ENCODE assay signal across 8 cellular contexts in the genomic region with DNA sequence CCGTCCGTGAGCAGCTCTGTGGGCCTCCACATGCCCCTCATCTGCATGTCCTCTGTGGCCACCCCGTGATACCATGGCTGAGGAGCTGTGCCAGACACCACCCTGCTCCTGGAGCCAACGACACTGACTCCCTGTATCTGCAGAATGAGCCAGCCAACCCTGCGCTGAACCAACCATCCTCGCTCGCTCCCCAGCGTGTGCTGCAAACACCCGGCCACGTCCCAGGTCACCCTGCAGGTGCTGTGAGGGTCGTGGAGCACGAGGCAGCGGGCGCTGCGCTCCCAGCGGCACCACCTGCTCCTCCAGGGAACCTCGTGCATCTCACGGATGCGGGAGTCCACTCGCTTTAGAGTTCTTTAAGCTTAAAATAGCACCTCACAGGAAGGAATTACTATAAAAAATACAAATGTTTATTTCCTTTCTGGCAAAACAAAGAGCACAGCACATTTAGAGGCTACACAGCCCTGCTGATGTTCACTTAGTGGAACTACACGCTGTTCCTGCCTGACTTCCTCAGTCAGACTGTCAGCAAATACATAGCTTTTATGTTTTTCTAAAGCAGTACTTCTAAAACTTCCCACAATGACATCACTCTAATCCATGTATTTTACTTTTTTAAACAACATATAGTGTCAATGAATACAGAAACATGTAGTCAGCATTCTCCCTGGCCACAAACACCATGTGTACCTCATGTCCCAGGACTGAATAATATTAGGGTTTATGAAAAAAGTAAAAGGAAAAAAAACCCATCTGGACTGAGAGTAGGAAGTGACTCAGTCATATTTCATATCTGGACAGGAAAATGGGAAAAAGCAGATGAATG. TPM values are rescaled to one million over a fixed set of nuclear protein-coding genes. Genes with fewer than 3 reads are reported as not detected.
DNase-seq lines count a peak whose midpoint lies in the region; ATAC-seq and TF ChIP-seq lines count a peak whose summit lies in the region.

No MANE protein-coding gene starts in this region.

- H3K9me3 ChIP-seq in GM23248 (ENCODE audit: low read depth), result no peaks in the 10 kb centered on the region
- no peaks in the 10 kb centered on the region for H3K9me3 ChIP-seq in body of pancreas
- H3K9me3 ChIP-seq in skeletal muscle tissue (ENCODE audit: control insufficient read depth in 3 of 3, low read length in 3 of 3), result no peaks in the 10 kb centered on the region

- DNase-seq in GM23248 (peak; percentile 76), body of pancreas (peak in 1 of 4 donors; percentile 9), hepatic stellate cell (ENCODE audit: low spot score) (peak; percentile 75), HuH-7.5 (ENCODE audit: low spot score) (no peak), GDM1 (lab: John Stamatoyannopoulos, UW) (no peak)

- 22 to 23% methylated on average over 21 of the region's 21 CpGs for WGBS in GM23248 (ENCODE audit: low coverage in 1 of 2, low lambda C conversion rate in 2 of 2, missing lambda C conversion rate in 2 of 2), 2 experiments
- 76 to 86% methylated on average over 13 to 21 of the region's 21 CpGs for WGBS in body of pancreas, 2 donors

- peaks cover 74% of the 10 kb centered on the region for H3K79me2 ChIP-seq in GM23248 (ENCODE audit: insufficient read depth)

- peaks cover 50% of the 10 kb centered on the region for H3K4me1 ChIP-seq in GM23248 (ENCODE audit: insufficient read depth)
- no peaks in the 10 kb centered on the region for H3K4me1 ChIP-seq in body of pancreas
- peaks cover 7 to 18% (median 13%) of the 10 kb centered on the region in 3 donors for H3K4me1 ChIP-seq in skeletal muscle tissue (ENCODE audit: control insufficient read depth in 3 of 3, insufficient read depth in 3 of 3, low read length in 3 of 3)

- H3K9ac ChIP-seq in GM23248 (peak overlapping the region; percentile 64), skeletal muscle tissue (ENCODE audit: low read depth in 1 of 3, low read length in 3 of 3) (no peak overlapping the region)

- H3K4me3 ChIP-seq in GM23248, result peak overlapping the region; percentile 60
- H3K4me3 ChIP-seq in body of pancreas, result no peak overlapping the region
- H3K4me3 ChIP-seq in skeletal muscle tissue (ENCODE audit: low read length in 3 of 3), result peak overlapping the region in 1 of 3 donors; percentile 37

- TF ChIP-seq POLR2A in body of pancreas (IDR thresholded peaks at IDR 0.05), result no peak

- in situ Hi-C loops in GM23248 (cut with MboI), result no loop called here

- ATAC-seq in body of pancreas (peak; percentile 33), HG03025 (IDR thresholded peaks at IDR 0.05; ENCODE audit: low FRiP score, unreplicated experiment) (no peak), GM21825 (IDR thresholded peaks at IDR 0.05; ENCODE audit: unreplicated experiment) (no peak)

- intact Hi-C loops in body of pancreas (cut with DNase I), result no loop called here

- H3K27me3 ChIP-seq in GM23248 (replicated peaks; ENCODE audit: insufficient read depth) (no peaks in the 10 kb centered on the region), body of pancreas (no peaks in the 10 kb centered on the region), skeletal muscle tissue (ENCODE audit: control insufficient read depth in 3 of 3, insufficient read depth in 3 of 3, low read length in 3 of 3) (no peaks in the 10 kb centered on the region)

- H4K20me1 ChIP-seq in GM23248 (ENCODE audit: insufficient read depth), result peaks cover 4% of the 10 kb centered on the region; the same call in 1 of the 2 replicates

- no peak overlapping the region for H2AFZ ChIP-seq in GM23248

- H3K27ac ChIP-seq in GM23248 (peak overlapping the region; percentile 85), body of pancreas (peak overlapping the region in 2 of 4 donors; percentile 43 to 57), skeletal muscle tissue (ENCODE audit: low read depth, low read length) (peak overlapping the region; percentile 45)

- TF ChIP-seq CTCF in body of pancreas (IDR thresholded peaks at IDR 0.05), result no peak

- no peaks in the 10 kb centered on the region for H3K9me2 ChIP-seq in GM23248 (ENCODE audit: insufficient read depth)

- peak overlapping the region; percentile 85 for H3K4me2 ChIP-seq in GM23248 (ENCODE audit: unreplicated experiment)

- H3K36me3 ChIP-seq in GM23248 (ENCODE audit: low read depth), result no peaks in the 10 kb centered on the region
- H3K36me3 ChIP-seq in body of pancreas (replicated peaks in 1 of 2; ENCODE audit: insufficient read depth in 1 of 2, low read depth in 2 of 2), result peaks cover 0 to 2% of the 10 kb centered on the region in 2 donors
- peaks cover 4 to 11% (median 9%) of the 10 kb centered on the region in 3 donors for H3K36me3 ChIP-seq in skeletal muscle tissue (ENCODE audit: control insufficient read depth in 3 of 3, insufficient read depth in 3 of 3, low read length in 3 of 3)

- H3F3A ChIP-seq in GM23248 (ENCODE audit: insufficient read depth), result peaks cover 19% of the 10 kb centered on the region

RNA-seq across cellular contexts. Expression of a gene that starts 43.5 kb away (rescaled TPM):
- total RNA-seq in GM23248 (2014; rRNA removed; shearing (Covaris generic)), result 43.3 and 43.9 TPM in 2 replicates
- polyA plus RNA-seq in GM23248 (2016; fragmentation: Nextera tagmentation; extraction: Ambion mirVana), result 224 and 226 TPM in 2 replicates
- total RNA-seq in body of pancreas, result 10 to 100 TPM; 18.5 to 22.8 TPM
- total RNA-seq in skeletal muscle tissue, result 20.9 TPM

RNA-seq across cellular contexts. Expression of a gene that starts 52.0 kb away (rescaled TPM):
- 31.0 and 46.8 TPM in 2 replicates for total RNA-seq in GM23248 (2014; rRNA removed; shearing (Covaris generic))
- polyA plus RNA-seq in GM23248 (2016; fragmentation: Nextera tagmentation; extraction: Ambion mirVana), result 17.5 and 19.3 TPM in 2 replicates
- total RNA-seq in body of pancreas (10 to 100 TPM; 35.5 to 46.8 TPM), skeletal muscle tissue (26.6 TPM)

RNA-seq across cellular contexts. Expression of a gene that starts 57.2 kb away (rescaled TPM):
- 5.4 and 6.3 TPM in 2 replicates for total RNA-seq in GM23248 (2014; rRNA removed; shearing (Covaris generic))
- 2.7 and 3.1 TPM in 2 replicates for polyA plus RNA-seq in GM23248 (2016; fragmentation: Nextera tagmentation; extraction: Ambion mirVana)
- total RNA-seq in body of pancreas (10 to 100 TPM; 18.9 to 54.4 TPM), skeletal muscle tissue (11.5 TPM)

Comparison
In these comparisons a context has a peak if more than half of its experiments do, and no peak if none do; other contexts are left out.
1. DNase-seq: peak in GM23248 (single experiment) and hepatic stellate cell (single experiment); none in HuH-7.5 (single experiment) and GDM1 (single experiment).